1 cellular context compared by ENCODE assay signal in the genomic region with DNA sequence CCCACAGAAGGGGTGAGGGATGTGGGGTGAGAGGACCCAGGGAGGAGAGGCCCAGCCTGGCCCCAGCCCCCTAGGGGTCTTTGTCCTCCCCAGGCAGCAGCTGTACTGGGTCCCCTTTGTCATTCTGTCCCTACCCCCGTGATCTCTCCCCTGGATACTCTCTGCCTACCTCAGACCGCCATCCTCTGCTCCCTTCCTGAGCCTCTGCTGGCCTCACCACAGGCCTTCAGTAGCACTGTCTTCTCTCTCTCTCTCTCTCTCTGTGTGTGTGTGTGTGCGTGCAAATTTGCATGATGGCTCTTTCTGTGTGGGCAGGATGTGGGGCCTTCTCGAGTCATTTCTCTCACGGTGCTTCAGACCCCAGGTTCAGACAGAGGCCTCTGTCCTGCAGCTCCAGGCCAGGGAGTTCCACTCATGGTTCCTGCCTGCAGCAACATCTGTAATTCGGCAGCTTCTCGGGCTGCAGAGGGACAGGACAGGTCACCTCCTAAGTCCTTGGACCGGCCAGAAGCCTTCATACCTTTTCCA.
TF ChIP-seq lines count a peak whose summit lies in the region.

No MANE protein-coding gene starts in this region.

TF ChIP-seq in GM12878, 131 proteins besides CTCF, POLR2A, EP300 and RAD21 (continued from another document):
- TF ChIP-seq, protein P1, sequence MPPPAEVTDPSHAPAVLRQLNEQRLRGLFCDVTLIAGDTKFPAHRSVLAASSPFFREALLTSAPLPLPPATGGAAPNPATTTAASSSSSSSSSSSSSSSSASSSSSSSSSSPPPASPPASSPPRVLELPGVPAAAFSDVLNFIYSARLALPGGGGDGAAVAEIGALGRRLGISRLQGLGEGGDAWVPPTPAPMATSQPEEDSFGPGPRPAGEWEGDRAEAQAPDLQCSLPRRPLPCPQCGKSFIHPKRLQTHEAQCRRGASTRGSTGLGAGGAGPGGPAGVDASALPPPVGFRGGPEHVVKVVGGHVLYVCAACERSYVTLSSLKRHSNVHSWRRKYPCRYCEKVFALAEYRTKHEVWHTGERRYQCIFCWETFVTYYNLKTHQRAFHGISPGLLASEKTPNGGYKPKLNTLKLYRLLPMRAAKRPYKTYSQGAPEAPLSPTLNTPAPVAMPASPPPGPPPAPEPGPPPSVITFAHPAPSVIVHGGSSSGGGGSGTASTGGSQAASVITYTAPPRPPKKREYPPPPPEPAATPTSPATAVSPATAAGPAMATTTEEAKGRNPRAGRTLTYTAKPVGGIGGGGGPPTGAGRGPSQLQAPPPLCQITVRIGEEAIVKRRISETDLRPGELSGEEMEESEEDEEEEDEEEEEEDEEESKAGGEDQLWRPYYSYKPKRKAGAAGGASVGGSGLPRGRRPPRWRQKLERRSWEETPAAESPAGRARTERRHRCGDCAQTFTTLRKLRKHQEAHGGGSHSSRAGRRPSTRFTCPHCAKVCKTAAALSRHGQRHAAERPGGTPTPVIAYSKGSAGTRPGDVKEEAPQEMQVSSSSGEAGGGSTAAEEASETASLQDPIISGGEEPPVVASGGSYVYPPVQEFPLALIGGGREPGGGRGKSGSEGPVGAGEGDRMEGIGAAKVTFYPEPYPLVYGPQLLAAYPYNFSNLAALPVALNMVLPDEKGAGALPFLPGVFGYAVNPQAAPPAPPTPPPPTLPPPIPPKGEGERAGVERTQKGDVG (CRISPR knock-in tag; IDR thresholded peaks at IDR 0.05), result no peak
- peak; percentile 89 for TF ChIP-seq ATF7 (IDR thresholded peaks at IDR 0.05; ENCODE audit: low read depth)
- TF ChIP-seq POLR2AphosphoS2 (IDR thresholded peaks at IDR 0.05; ENCODE audit: low read depth, low read length), result peak; percentile 95
- TF ChIP-seq ZNF217 (IDR thresholded peaks at IDR 0.05), result no peak
- peak; percentile 84 for TF ChIP-seq CREB1 (IDR thresholded peaks at IDR 0.05; ENCODE audit: low read depth)
- no peak for TF ChIP-seq ZNF622 (IDR thresholded peaks at IDR 0.05)
- TF ChIP-seq, protein P2, sequence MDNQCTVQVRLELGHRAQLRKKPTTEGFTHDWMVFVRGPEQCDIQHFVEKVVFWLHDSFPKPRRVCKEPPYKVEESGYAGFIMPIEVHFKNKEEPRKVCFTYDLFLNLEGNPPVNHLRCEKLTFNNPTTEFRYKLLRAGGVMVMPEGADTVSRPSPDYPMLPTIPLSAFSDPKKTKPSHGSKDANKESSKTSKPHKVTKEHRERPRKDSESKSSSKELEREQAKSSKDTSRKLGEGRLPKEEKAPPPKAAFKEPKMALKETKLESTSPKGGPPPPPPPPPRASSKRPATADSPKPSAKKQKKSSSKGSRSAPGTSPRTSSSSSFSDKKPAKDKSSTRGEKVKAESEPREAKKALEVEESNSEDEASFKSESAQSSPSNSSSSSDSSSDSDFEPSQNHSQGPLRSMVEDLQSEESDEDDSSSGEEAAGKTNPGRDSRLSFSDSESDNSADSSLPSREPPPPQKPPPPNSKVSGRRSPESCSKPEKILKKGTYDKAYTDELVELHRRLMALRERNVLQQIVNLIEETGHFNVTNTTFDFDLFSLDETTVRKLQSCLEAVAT (IDR thresholded peaks at IDR 0.05), result peak; percentile 97
- TF ChIP-seq FOXM1 (IDR thresholded peaks at IDR 0.05; ENCODE audit: low read depth, low read length), result peak; percentile 81
- TF ChIP-seq EZH2 (IDR thresholded peaks at IDR 0.05; ENCODE audit: borderline replicate concordance, control insufficient read depth, low read depth, low read length), result no peak
- TF ChIP-seq SMC3 (IDR thresholded peaks at IDR 0.05; ENCODE audit: borderline replicate concordance, low read length), result peak; percentile 24; the same call in 1 of the 2 replicates
